ENCODE assay signal across 1 cellular context in the genomic region with DNA sequence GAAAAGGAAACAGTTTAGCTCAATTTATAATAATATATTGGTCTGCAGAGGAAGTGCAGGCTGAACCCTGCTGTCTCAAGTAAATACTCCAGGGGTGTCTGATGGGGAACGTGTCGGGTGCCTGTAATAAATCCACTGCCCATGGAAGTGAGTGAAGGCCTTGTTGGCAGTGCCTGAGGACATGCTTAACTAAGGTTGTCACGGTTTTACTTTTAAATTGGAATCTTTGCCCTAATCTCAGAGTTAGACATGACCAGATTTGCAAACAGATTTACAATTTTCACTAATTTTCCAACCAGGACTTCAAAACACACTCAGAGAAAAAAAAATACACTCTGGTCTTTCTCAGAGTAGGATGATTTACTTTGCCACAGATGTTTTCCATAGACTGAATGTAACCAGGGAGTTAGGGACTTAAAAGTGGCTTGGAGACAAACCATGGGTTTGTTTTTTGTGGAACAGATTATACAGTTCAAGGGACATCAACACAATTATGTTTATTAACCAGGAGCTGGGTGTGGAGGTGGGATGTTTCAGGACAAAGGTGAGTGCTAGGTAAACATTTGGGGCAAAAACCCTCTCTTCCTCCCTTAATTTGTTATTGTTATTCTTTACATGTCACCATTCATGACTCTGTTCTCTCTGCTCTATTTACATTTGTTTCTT.
TF ChIP-seq lines count a peak whose summit lies in the region.

No MANE protein-coding gene starts in this region.

TF ChIP-seq in GM23338, 12 proteins besides CTCF, POLR2A, EP300 and RAD21 (continued from another document):
- TF ChIP-seq ZNF462 (CRISPR knock-in tag; IDR thresholded peaks at IDR 0.05), result no peak
- TF ChIP-seq NANOG (IDR thresholded peaks at IDR 0.05; ENCODE audit: borderline replicate concordance), result no peak
- no peak for TF ChIP-seq EZH2phosphoT487 (IDR thresholded peaks at IDR 0.05; ENCODE audit: unreplicated experiment)
- TF ChIP-seq, protein P1, sequence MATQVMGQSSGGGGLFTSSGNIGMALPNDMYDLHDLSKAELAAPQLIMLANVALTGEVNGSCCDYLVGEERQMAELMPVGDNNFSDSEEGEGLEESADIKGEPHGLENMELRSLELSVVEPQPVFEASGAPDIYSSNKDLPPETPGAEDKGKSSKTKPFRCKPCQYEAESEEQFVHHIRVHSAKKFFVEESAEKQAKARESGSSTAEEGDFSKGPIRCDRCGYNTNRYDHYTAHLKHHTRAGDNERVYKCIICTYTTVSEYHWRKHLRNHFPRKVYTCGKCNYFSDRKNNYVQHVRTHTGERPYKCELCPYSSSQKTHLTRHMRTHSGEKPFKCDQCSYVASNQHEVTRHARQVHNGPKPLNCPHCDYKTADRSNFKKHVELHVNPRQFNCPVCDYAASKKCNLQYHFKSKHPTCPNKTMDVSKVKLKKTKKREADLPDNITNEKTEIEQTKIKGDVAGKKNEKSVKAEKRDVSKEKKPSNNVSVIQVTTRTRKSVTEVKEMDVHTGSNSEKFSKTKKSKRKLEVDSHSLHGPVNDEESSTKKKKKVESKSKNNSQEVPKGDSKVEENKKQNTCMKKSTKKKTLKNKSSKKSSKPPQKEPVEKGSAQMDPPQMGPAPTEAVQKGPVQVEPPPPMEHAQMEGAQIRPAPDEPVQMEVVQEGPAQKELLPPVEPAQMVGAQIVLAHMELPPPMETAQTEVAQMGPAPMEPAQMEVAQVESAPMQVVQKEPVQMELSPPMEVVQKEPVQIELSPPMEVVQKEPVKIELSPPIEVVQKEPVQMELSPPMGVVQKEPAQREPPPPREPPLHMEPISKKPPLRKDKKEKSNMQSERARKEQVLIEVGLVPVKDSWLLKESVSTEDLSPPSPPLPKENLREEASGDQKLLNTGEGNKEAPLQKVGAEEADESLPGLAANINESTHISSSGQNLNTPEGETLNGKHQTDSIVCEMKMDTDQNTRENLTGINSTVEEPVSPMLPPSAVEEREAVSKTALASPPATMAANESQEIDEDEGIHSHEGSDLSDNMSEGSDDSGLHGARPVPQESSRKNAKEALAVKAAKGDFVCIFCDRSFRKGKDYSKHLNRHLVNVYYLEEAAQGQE (IDR thresholded peaks at IDR 0.05; ENCODE audit: unreplicated experiment), result no peak
- no peak for TF ChIP-seq JUNB (IDR thresholded peaks at IDR 0.05; ENCODE audit: unreplicated experiment)
- TF ChIP-seq EZH2 (IDR thresholded peaks at IDR 0.05; ENCODE audit: low read depth, unreplicated experiment), result no peak
- TF ChIP-seq STAT1 (IDR thresholded peaks at IDR 0.05; ENCODE audit: unreplicated experiment), result no peak
- TF ChIP-seq CREB1 (CRISPR knock-in tag; IDR thresholded peaks at IDR 0.05; ENCODE audit: low read depth), result no peak
- TF ChIP-seq ZNF331 (CRISPR knock-in tag; IDR thresholded peaks at IDR 0.05; ENCODE audit: low read depth), result no peak
- no peak for TF ChIP-seq POLR2AphosphoS5 (IDR thresholded peaks at IDR 0.05; ENCODE audit: low read depth)
